Comparison of ENCODE assay signal across 10 cellular contexts in the genomic region with DNA sequence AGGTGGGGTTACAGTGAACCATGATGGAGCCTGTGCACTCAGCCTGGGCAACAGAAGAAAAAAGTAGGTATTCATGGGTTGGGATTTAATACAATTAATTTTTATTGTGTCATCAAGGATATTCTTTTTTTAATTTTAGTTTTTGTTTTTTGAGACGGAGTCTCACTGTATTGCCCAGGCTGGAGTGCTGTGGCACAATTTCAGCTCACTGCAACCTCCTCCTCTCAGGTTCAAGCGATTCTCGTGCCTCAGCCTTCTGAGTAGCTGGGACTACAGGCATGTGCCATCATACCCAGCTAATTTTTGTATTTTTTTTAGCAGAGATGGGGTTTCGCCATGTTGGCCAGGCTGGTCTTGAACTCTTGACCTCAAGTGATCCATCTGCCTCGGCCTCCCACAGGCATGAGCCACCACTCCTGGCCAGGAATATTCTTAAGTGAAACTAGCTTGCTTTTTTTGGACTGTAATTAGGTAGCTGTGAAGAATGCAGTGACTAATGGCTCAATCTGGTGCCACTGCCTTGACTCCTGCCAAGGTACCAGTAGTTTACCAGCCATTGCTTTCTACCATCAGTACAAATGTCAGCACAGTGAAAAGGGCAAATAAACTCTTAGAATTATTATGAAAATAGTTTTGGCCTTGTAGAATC. TPM values are rescaled to one million over a fixed set of nuclear protein-coding genes. Genes with fewer than 3 reads are reported as not detected.
DNase-seq lines count a peak whose midpoint lies in the region; ATAC-seq and TF ChIP-seq lines count a peak whose summit lies in the region.
"Had no signal": no experiment of that assay in that cellular context is flagged by ENCODE, and none has a peak within 500 bp of the region (broad histone marks: within the 10 kb centered on the region; RNA-seq: fewer than 3 reads in every experiment).

No MANE protein-coding gene starts in this region.

- no peak for TF ChIP-seq CTCF in right atrium auricular region (IDR thresholded peaks at IDR 0.05)
- TF ChIP-seq CTCF in GM13977 (IDR thresholded peaks at IDR 0.05; ENCODE audit: extremely low read depth, insufficient read depth, missing control alignments): no peak

- no peaks in the 10 kb centered on the region for H3K36me3 ChIP-seq in right atrium auricular region

- intact Hi-C loops in sciatic nerve (cut with DNase I): no loop called here

- no peak for ATAC-seq in GM21576 (IDR thresholded peaks at IDR 0.05; ENCODE audit: unreplicated experiment)
- no peak for ATAC-seq in sciatic nerve

- H3K4me3 ChIP-seq in right atrium auricular region: no peak overlapping the region
- H3K4me3 ChIP-seq: lung had no signal

- no peaks in the 10 kb centered on the region for H3K27me3 ChIP-seq in right atrium auricular region

- in situ Hi-C loops in ACHN (cut with HindIII; ENCODE audit: low pct_ligation_motif_present, low pct_unique_long_range_greater_than_20kb, low sequenced_read_pairs): no loop called here
- in situ Hi-C loops in GM13977 (cut with MboI; ENCODE audit: low pct_unique_long_range_greater_than_20kb, low sequenced_read_pairs, unreplicated experiment): no loop called here

- DNase-seq in ACHN (peak; percentile 77), HK-2 (ENCODE audit: unreplicated experiment) (peak; percentile 29), amniotic stem cell (lab: John Stamatoyannopoulos, UW) (peak; percentile 6), right atrium auricular region (ENCODE audit: low spot score) (no peak), GM13977 (ENCODE audit: low spot score) (no peak), SW480 (ENCODE audit: low spot score) (no peak), sciatic nerve (ENCODE audit: low spot score) (no peak)
- DNase-seq: NCI-H1048 had no signal

- peak overlapping the region; percentile 31 to 71 for H3K27ac ChIP-seq in right atrium auricular region

- H3K9me3 ChIP-seq in right atrium auricular region: no peaks in the 10 kb centered on the region

- peaks cover 0 to 30% of the 10 kb centered on the region in 2 donors for H3K4me1 ChIP-seq in right atrium auricular region

RNA-seq across cellular contexts. Expression of gene PPM1D, which starts 4.8 kb away (rescaled TPM):
- total RNA-seq in right atrium auricular region (1 to 10 TPM; 5.0 to 7.6 TPM), sciatic nerve (18.9 TPM)

Comparison
In these comparisons a context has a peak if more than half of its experiments do, and no peak if none do; other contexts are left out.
1. DNase-seq: peak in ACHN (single experiment), HK-2 (single experiment) and amniotic stem cell (single experiment); none in right atrium auricular region (single experiment), GM13977 (single experiment), SW480 (single experiment) and sciatic nerve (single experiment).